ENCODE assay signal across 1 cellular context in the genomic region with DNA sequence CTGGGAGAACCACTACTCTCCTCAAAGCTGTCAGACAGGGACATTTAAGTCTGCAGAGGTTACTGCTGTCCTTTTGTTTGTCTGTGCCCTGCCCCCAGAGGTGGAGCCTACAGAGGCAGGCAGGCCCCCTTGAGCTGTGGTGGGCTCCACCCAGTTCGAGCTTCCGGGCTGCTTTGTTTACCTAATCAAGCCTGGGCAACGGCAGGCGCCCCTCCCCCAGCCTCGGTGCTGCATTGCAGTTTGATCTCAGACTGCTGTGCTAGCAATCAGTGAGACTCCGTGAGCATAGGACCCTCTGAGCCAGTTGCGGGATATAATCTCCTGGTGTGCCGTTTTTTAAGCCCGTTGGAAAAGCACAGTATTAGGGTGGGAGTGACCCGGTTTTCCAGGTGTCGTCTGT.
A peak's percentile ranks its signal among the peaks of the same experiment; 100 is the strongest.
TF ChIP-seq lines count a peak whose summit lies in the region.
"Not testable (repeated sequence)": the region's sequence is repeated elsewhere in the genome, so short reads cannot be mapped to it uniquely, and the experiment has no call there.

No MANE protein-coding gene starts in this region.

TF ChIP-seq in HepG2, 621 proteins besides CTCF, POLR2A, EP300 and RAD21 (continued from another document and continues in another):
- TF ChIP-seq ZNF687 (CRISPR knock-in tag; IDR thresholded peaks at IDR 0.05) = peak; percentile 66
- TF ChIP-seq, protein P1, sequence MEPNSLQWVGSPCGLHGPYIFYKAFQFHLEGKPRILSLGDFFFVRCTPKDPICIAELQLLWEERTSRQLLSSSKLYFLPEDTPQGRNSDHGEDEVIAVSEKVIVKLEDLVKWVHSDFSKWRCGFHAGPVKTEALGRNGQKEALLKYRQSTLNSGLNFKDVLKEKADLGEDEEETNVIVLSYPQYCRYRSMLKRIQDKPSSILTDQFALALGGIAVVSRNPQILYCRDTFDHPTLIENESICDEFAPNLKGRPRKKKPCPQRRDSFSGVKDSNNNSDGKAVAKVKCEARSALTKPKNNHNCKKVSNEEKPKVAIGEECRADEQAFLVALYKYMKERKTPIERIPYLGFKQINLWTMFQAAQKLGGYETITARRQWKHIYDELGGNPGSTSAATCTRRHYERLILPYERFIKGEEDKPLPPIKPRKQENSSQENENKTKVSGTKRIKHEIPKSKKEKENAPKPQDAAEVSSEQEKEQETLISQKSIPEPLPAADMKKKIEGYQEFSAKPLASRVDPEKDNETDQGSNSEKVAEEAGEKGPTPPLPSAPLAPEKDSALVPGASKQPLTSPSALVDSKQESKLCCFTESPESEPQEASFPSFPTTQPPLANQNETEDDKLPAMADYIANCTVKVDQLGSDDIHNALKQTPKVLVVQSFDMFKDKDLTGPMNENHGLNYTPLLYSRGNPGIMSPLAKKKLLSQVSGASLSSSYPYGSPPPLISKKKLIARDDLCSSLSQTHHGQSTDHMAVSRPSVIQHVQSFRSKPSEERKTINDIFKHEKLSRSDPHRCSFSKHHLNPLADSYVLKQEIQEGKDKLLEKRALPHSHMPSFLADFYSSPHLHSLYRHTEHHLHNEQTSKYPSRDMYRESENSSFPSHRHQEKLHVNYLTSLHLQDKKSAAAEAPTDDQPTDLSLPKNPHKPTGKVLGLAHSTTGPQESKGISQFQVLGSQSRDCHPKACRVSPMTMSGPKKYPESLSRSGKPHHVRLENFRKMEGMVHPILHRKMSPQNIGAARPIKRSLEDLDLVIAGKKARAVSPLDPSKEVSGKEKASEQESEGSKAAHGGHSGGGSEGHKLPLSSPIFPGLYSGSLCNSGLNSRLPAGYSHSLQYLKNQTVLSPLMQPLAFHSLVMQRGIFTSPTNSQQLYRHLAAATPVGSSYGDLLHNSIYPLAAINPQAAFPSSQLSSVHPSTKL (CRISPR knock-in tag; IDR thresholded peaks at IDR 0.05) = peak; percentile 69; the same call in 1 of the 2 replicates
- 0 out of 2 replicates have a peak, but pooled peaks have one; percentile 30 for TF ChIP-seq TARDBP (CRISPR knock-in tag; IDR thresholded peaks at IDR 0.05)
- TF ChIP-seq, protein P2, sequence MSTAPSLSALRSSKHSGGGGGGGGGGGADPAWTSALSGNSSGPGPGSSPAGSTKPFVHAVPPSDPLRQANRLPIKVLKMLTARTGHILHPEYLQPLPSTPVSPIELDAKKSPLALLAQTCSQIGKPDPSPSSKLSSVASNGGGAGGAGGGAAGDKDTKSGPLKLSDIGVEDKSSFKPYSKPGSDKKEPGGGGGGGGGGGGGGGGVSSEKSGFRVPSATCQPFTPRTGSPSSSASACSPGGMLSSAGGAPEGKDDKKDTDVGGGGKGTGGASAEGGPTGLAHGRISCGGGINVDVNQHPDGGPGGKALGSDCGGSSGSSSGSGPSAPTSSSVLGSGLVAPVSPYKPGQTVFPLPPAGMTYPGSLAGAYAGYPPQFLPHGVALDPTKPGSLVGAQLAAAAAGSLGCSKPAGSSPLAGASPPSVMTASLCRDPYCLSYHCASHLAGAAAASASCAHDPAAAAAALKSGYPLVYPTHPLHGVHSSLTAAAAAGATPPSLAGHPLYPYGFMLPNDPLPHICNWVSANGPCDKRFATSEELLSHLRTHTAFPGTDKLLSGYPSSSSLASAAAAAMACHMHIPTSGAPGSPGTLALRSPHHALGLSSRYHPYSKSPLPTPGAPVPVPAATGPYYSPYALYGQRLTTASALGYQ (CRISPR knock-in tag; IDR thresholded peaks at IDR 0.05) = peak; percentile 71; the same call in 1 of the 2 replicates
- peak; percentile 65 for TF ChIP-seq ZNF574 (CRISPR knock-in tag; IDR thresholded peaks at IDR 0.05)
- peak; percentile 31; the same call in 1 of the 2 replicates for TF ChIP-seq MYC (CRISPR knock-in tag; IDR thresholded peaks at IDR 0.05; ENCODE audit: borderline replicate concordance)
- peak; percentile 50; the same call in 1 of the 2 replicates for TF ChIP-seq HOXA3 (CRISPR knock-in tag; IDR thresholded peaks at IDR 0.05)
- peak; percentile 60 for TF ChIP-seq PAXIP1 (CRISPR knock-in tag; conservative IDR thresholded peaks at IDR 0.05)
- peak; percentile 83 for TF ChIP-seq ETV5 (CRISPR knock-in tag; IDR thresholded peaks at IDR 0.05; ENCODE audit: borderline replicate concordance)
- TF ChIP-seq ZBTB38 (CRISPR knock-in tag; IDR thresholded peaks at IDR 0.05) = 0 out of 2 replicates have a peak, but pooled peaks have one; percentile 23
- 0 out of 2 replicates have a peak, but pooled peaks have one; percentile 19 for TF ChIP-seq KLF12 (CRISPR knock-in tag; IDR thresholded peaks at IDR 0.05; ENCODE audit: borderline replicate concordance)
- TF ChIP-seq FOXA1, SOX13 (IDR thresholded peaks at IDR 0.05): not testable (repeated sequence)
- TF ChIP-seq FOXA1 (CRISPR knock-in tag; IDR thresholded peaks at IDR 0.05) = peak; percentile 87
- 0 out of 2 replicates have a peak, but pooled peaks have one; percentile 28 for TF ChIP-seq ZNF556 (CRISPR knock-in tag; IDR thresholded peaks at IDR 0.05; ENCODE audit: borderline replicate concordance)
- TF ChIP-seq ZSCAN5A (CRISPR knock-in tag; IDR thresholded peaks at IDR 0.05; ENCODE audit: borderline replicate concordance) = peak; percentile 35; the same call in 1 of the 2 replicates
- TF ChIP-seq SOX13 (CRISPR knock-in tag; conservative IDR thresholded peaks at IDR 0.05 in 1 of 2, IDR thresholded peaks at IDR 0.05 in 1 of 2) = peak in 1 of 2 experiments; percentile 47; a peak in 1 of 4 replicates
- peak; percentile 33; the same call in 1 of the 2 replicates for TF ChIP-seq KDM2A (CRISPR knock-in tag; IDR thresholded peaks at IDR 0.05; ENCODE audit: borderline replicate concordance, low read depth)
- TF ChIP-seq SAP130 (CRISPR knock-in tag; IDR thresholded peaks at IDR 0.05; ENCODE audit: low read depth) = peak; percentile 36; the same call in 1 of the 2 replicates
- 0 out of 2 replicates have a peak, but pooled peaks have one; percentile 46 for TF ChIP-seq FOXK1 (CRISPR knock-in tag; IDR thresholded peaks at IDR 0.05; ENCODE audit: borderline replicate concordance, low read depth)
- TF ChIP-seq ZNF292 (CRISPR knock-in tag; IDR thresholded peaks at IDR 0.05; ENCODE audit: borderline replicate concordance, low read depth) = peak; percentile 66; the same call in 1 of the 2 replicates
- peak; percentile 42; the same call in 1 of the 2 replicates for TF ChIP-seq HNF4A (CRISPR knock-in tag; IDR thresholded peaks at IDR 0.05)
- TF ChIP-seq, protein P3, sequence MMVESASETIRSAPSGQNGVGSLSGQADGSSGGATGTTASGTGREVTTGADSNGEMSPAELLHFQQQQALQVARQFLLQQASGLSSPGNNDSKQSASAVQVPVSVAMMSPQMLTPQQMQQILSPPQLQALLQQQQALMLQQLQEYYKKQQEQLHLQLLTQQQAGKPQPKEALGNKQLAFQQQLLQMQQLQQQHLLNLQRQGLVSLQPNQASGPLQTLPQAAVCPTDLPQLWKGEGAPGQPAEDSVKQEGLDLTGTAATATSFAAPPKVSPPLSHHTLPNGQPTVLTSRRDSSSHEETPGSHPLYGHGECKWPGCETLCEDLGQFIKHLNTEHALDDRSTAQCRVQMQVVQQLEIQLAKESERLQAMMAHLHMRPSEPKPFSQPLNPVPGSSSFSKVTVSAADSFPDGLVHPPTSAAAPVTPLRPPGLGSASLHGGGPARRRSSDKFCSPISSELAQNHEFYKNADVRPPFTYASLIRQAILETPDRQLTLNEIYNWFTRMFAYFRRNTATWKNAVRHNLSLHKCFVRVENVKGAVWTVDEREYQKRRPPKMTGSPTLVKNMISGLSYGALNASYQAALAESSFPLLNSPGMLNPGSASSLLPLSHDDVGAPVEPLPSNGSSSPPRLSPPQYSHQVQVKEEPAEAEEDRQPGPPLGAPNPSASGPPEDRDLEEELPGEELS (CRISPR knock-in tag; IDR thresholded peaks at IDR 0.05) = peak; percentile 78
- TF ChIP-seq ZGPAT (CRISPR knock-in tag; IDR thresholded peaks at IDR 0.05) = peak; percentile 64; the same call in 1 of the 2 replicates
- 0 out of 2 replicates have a peak, but pooled peaks have one; percentile 25 for TF ChIP-seq FOXJ3 (CRISPR knock-in tag; IDR thresholded peaks at IDR 0.05; ENCODE audit: borderline replicate concordance)
- peak; percentile 55 for TF ChIP-seq POGZ (CRISPR knock-in tag; IDR thresholded peaks at IDR 0.05)
- peak; percentile 57; the same call in 1 of the 2 replicates for TF ChIP-seq SALL1 (CRISPR knock-in tag; IDR thresholded peaks at IDR 0.05)
- peak; percentile 36; the same call in 1 of the 2 replicates for TF ChIP-seq TBX2 (CRISPR knock-in tag; IDR thresholded peaks at IDR 0.05; ENCODE audit: borderline replicate concordance)
- peak; percentile 59 for TF ChIP-seq SOX5 (CRISPR knock-in tag; IDR thresholded peaks at IDR 0.05; ENCODE audit: borderline replicate concordance)
